ENCODE assay signal across 1 cellular context in the genomic region with DNA sequence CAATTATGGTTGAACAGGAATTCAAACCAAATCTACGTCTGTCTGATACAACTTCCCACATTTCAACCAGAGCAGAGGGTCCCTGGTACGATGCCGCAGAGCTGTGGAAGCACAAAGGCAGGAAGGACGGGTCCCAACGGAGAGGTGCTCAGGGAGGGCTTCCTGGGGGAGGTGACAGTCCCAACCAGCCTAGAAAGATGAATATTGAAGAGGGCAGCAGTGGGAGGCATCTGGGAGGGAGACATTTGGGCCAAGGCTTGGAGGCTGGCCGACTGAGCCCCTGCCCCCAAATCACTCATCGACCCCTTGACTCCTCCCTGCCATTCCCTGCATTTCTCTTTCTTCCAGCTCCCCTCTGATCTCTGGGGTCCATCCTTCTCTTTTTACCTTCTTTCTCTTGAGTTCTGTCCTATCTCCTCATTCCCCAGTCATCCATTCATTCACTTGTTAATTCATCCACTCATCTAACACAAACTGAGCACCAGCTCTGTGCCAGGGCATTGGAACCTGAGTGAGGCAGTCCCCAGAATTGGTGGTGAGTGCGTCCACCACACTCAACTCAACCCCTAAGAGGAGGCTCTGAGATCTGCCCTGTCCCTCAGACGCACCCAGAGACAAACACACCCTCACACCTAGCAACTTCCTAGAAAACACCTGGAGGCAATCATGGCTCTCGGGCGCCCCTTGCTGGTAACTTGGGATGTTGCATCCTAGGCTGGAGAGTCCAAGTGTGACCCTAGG.
TF ChIP-seq lines count a peak whose summit lies in the region.

No MANE protein-coding gene starts in this region.

TF ChIP-seq in K562, 482 proteins besides CTCF, POLR2A, EP300 and RAD21 (continued from another document and continues in another):
- TF ChIP-seq, protein P1, sequence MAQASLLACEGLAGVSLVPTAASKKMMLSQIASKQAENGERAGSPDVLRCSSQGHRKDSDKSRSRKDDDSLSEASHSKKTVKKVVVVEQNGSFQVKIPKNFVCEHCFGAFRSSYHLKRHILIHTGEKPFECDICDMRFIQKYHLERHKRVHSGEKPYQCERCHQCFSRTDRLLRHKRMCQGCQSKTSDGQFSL (CRISPR knock-in tag; IDR thresholded peaks at IDR 0.05): no peak
- TF ChIP-seq, protein P1 (tag; IDR thresholded peaks at IDR 0.05): no peak
- no peak for TF ChIP-seq HDAC8 (tag; IDR thresholded peaks at IDR 0.05)
- TF ChIP-seq MCM2 (IDR thresholded peaks at IDR 0.05; ENCODE audit: low read depth): no peak
- TF ChIP-seq TOE1 (IDR thresholded peaks at IDR 0.05; ENCODE audit: borderline replicate concordance): no peak
- no peak for TF ChIP-seq TOE1 (CRISPR knock-in tag; IDR thresholded peaks at IDR 0.05; ENCODE audit: borderline replicate concordance, low read depth)
- peak; percentile 73 for TF ChIP-seq L3MBTL2 (IDR thresholded peaks at IDR 0.05)
- no peak for TF ChIP-seq RBM34 (IDR thresholded peaks at IDR 0.05; ENCODE audit: borderline replicate concordance, insufficient read depth, low read length)
- TF ChIP-seq CHD4 (IDR thresholded peaks at IDR 0.05; ENCODE audit: insufficient read depth, insufficient replicate concordance, low read depth, low read length, poor library complexity, severe bottlenecking): no peak
- TF ChIP-seq, protein P2, sequence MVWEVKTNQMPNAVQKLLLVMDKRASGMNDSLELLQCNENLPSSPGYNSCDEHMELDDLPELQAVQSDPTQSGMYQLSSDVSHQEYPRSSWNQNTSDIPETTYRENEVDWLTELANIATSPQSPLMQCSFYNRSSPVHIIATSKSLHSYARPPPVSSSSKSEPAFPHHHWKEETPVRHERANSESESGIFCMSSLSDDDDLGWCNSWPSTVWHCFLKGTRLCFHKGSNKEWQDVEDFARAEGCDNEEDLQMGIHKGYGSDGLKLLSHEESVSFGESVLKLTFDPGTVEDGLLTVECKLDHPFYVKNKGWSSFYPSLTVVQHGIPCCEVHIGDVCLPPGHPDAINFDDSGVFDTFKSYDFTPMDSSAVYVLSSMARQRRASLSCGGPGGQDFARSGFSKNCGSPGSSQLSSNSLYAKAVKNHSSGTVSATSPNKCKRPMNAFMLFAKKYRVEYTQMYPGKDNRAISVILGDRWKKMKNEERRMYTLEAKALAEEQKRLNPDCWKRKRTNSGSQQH (CRISPR knock-in tag; IDR thresholded peaks at IDR 0.05): no peak
- TF ChIP-seq, protein P3, sequence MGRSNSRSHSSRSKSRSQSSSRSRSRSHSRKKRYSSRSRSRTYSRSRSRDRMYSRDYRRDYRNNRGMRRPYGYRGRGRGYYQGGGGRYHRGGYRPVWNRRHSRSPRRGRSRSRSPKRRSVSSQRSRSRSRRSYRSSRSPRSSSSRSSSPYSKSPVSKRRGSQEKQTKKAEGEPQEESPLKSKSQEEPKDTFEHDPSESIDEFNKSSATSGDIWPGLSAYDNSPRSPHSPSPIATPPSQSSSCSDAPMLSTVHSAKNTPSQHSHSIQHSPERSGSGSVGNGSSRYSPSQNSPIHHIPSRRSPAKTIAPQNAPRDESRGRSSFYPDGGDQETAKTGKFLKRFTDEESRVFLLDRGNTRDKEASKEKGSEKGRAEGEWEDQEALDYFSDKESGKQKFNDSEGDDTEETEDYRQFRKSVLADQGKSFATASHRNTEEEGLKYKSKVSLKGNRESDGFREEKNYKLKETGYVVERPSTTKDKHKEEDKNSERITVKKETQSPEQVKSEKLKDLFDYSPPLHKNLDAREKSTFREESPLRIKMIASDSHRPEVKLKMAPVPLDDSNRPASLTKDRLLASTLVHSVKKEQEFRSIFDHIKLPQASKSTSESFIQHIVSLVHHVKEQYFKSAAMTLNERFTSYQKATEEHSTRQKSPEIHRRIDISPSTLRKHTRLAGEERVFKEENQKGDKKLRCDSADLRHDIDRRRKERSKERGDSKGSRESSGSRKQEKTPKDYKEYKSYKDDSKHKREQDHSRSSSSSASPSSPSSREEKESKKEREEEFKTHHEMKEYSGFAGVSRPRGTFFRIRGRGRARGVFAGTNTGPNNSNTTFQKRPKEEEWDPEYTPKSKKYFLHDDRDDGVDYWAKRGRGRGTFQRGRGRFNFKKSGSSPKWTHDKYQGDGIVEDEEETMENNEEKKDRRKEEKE (IDR thresholded peaks at IDR 0.05; ENCODE audit: borderline replicate concordance in 1 of 2, control insufficient read depth in 1 of 2, low read depth in 2 of 2, low read length in 1 of 2): no peak
- TF ChIP-seq TCFL5 (CRISPR knock-in tag; conservative IDR thresholded peaks at IDR 0.05): no peak
- 0 out of 2 replicates have a peak, but pooled peaks have one; percentile 46 for TF ChIP-seq ZNF197 (CRISPR knock-in tag; IDR thresholded peaks at IDR 0.05; ENCODE audit: low read depth)
- TF ChIP-seq, protein P4, sequence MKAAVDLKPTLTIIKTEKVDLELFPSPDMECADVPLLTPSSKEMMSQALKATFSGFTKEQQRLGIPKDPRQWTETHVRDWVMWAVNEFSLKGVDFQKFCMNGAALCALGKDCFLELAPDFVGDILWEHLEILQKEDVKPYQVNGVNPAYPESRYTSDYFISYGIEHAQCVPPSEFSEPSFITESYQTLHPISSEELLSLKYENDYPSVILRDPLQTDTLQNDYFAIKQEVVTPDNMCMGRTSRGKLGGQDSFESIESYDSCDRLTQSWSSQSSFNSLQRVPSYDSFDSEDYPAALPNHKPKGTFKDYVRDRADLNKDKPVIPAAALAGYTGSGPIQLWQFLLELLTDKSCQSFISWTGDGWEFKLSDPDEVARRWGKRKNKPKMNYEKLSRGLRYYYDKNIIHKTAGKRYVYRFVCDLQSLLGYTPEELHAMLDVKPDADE (conservative IDR thresholded peaks at IDR 0.05; ENCODE audit: control insufficient read depth, low read depth, low read length): no peak
- TF ChIP-seq, protein P5, sequence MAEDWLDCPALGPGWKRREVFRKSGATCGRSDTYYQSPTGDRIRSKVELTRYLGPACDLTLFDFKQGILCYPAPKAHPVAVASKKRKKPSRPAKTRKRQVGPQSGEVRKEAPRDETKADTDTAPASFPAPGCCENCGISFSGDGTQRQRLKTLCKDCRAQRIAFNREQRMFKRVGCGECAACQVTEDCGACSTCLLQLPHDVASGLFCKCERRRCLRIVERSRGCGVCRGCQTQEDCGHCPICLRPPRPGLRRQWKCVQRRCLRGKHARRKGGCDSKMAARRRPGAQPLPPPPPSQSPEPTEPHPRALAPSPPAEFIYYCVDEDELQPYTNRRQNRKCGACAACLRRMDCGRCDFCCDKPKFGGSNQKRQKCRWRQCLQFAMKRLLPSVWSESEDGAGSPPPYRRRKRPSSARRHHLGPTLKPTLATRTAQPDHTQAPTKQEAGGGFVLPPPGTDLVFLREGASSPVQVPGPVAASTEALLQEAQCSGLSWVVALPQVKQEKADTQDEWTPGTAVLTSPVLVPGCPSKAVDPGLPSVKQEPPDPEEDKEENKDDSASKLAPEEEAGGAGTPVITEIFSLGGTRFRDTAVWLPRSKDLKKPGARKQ (CRISPR knock-in tag; IDR thresholded peaks at IDR 0.05): no peak
- no peak for TF ChIP-seq SUPT5H (IDR thresholded peaks at IDR 0.05)
- TF ChIP-seq TAL1 (IDR thresholded peaks at IDR 0.05): no peak
- no peak for TF ChIP-seq SAFB (IDR thresholded peaks at IDR 0.05; ENCODE audit: borderline replicate concordance, low read depth, low read length)
- TF ChIP-seq MCM5 (IDR thresholded peaks at IDR 0.05; ENCODE audit: low read depth): no peak
- TF ChIP-seq PRMT5 (CRISPR knock-in tag; IDR thresholded peaks at IDR 0.05): no peak
- TF ChIP-seq SRSF9 (IDR thresholded peaks at IDR 0.05; ENCODE audit: borderline replicate concordance, low read depth, low read length): no peak
- TF ChIP-seq RBBP5 (IDR thresholded peaks at IDR 0.05; ENCODE audit: borderline replicate concordance, insufficient read depth, low read length, poor library complexity, severe bottlenecking): no peak
- peak; percentile 39; the same call in 1 of the 2 replicates for TF ChIP-seq DNMT1 (IDR thresholded peaks at IDR 0.05)
- TF ChIP-seq ZNF583 (CRISPR knock-in tag; IDR thresholded peaks at IDR 0.05): no peak
- peak; percentile 46; the same call in 1 of the 2 replicates for TF ChIP-seq STAT5A (IDR thresholded peaks at IDR 0.05; ENCODE audit: borderline replicate concordance, low read length)
- TF ChIP-seq, protein P6, sequence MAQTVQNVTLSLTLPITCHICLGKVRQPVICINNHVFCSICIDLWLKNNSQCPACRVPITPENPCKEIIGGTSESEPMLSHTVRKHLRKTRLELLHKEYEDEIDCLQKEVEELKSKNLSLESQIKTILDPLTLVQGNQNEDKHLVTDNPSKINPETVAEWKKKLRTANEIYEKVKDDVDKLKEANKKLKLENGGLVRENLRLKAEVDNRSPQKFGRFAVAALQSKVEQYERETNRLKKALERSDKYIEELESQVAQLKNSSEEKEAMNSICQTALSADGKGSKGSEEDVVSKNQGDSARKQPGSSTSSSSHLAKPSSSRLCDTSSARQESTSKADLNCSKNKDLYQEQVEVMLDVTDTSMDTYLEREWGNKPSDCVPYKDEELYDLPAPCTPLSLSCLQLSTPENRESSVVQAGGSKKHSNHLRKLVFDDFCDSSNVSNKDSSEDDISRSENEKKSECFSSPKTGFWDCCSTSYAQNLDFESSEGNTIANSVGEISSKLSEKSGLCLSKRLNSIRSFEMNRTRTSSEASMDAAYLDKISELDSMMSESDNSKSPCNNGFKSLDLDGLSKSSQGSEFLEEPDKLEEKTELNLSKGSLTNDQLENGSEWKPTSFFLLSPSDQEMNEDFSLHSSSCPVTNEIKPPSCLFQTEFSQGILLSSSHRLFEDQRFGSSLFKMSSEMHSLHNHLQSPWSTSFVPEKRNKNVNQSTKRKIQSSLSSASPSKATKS (CRISPR knock-in tag; IDR thresholded peaks at IDR 0.05): no peak
- TF ChIP-seq, protein P7, sequence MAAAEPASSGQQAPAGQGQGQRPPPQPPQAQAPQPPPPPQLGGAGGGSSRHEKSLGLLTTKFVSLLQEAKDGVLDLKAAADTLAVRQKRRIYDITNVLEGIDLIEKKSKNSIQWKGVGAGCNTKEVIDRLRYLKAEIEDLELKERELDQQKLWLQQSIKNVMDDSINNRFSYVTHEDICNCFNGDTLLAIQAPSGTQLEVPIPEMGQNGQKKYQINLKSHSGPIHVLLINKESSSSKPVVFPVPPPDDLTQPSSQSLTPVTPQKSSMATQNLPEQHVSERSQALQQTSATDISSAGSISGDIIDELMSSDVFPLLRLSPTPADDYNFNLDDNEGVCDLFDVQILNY (CRISPR knock-in tag; IDR thresholded peaks at IDR 0.05): no peak
- no peak for TF ChIP-seq HNRNPH1 (optimal IDR thresholded peaks at IDR 0.05; ENCODE audit: low read depth, low read length)
- TF ChIP-seq, protein P8, sequence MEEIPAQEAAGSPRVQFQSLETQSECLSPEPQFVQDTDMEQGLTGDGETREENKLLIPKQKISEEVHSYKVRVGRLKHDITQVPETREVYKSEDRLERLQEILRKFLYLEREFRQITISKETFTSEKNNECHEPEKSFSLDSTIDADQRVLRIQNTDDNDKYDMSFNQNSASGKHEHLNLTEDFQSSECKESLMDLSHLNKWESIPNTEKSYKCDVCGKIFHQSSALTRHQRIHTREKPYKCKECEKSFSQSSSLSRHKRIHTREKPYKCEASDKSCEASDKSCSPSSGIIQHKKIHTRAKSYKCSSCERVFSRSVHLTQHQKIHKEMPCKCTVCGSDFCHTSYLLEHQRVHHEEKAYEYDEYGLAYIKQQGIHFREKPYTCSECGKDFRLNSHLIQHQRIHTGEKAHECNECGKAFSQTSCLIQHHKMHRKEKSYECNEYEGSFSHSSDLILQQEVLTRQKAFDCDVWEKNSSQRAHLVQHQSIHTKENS (CRISPR knock-in tag; IDR thresholded peaks at IDR 0.05): no peak
- TF ChIP-seq ZNF445 (CRISPR knock-in tag; IDR thresholded peaks at IDR 0.05; ENCODE audit: low read depth): no peak
- TF ChIP-seq HCFC1 (IDR thresholded peaks at IDR 0.05; ENCODE audit: low read depth, low read length): peak; percentile 34; the same call in 1 of the 2 replicates
- no peak for TF ChIP-seq FOSL1 (tag; conservative IDR thresholded peaks at IDR 0.05)
- TF ChIP-seq ZNF184 (CRISPR knock-in tag; IDR thresholded peaks at IDR 0.05): no peak
- TF ChIP-seq KAT2B (IDR thresholded peaks at IDR 0.05; ENCODE audit: low read depth, low read length): no peak
- no peak for TF ChIP-seq RFX7 (CRISPR knock-in tag; IDR thresholded peaks at IDR 0.05)
- TF ChIP-seq ELF4 (CRISPR knock-in tag; IDR thresholded peaks at IDR 0.05): no peak
- TF ChIP-seq DPF2 (IDR thresholded peaks at IDR 0.05): peak; percentile 29; the same call in 1 of the 2 replicates
- no peak for TF ChIP-seq COPS2 (conservative IDR thresholded peaks at IDR 0.05)
- TF ChIP-seq DDX20 (tag; IDR thresholded peaks at IDR 0.05; ENCODE audit: low read depth): no peak
- TF ChIP-seq MYBL2 (IDR thresholded peaks at IDR 0.05; ENCODE audit: low read depth): no peak
- TF ChIP-seq MYBL2 (CRISPR knock-in tag; IDR thresholded peaks at IDR 0.05; ENCODE audit: borderline replicate concordance): no peak
- no peak for TF ChIP-seq TAF9B (IDR thresholded peaks at IDR 0.05; ENCODE audit: partially characterized antibody)
- TF ChIP-seq EP400 (IDR thresholded peaks at IDR 0.05): no peak
- TF ChIP-seq ZKSCAN8 (CRISPR knock-in tag; IDR thresholded peaks at IDR 0.05): no peak
- TF ChIP-seq, protein P9, sequence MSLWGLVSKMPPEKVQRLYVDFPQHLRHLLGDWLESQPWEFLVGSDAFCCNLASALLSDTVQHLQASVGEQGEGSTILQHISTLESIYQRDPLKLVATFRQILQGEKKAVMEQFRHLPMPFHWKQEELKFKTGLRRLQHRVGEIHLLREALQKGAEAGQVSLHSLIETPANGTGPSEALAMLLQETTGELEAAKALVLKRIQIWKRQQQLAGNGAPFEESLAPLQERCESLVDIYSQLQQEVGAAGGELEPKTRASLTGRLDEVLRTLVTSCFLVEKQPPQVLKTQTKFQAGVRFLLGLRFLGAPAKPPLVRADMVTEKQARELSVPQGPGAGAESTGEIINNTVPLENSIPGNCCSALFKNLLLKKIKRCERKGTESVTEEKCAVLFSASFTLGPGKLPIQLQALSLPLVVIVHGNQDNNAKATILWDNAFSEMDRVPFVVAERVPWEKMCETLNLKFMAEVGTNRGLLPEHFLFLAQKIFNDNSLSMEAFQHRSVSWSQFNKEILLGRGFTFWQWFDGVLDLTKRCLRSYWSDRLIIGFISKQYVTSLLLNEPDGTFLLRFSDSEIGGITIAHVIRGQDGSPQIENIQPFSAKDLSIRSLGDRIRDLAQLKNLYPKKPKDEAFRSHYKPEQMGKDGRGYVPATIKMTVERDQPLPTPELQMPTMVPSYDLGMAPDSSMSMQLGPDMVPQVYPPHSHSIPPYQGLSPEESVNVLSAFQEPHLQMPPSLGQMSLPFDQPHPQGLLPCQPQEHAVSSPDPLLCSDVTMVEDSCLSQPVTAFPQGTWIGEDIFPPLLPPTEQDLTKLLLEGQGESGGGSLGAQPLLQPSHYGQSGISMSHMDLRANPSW (CRISPR knock-in tag; IDR thresholded peaks at IDR 0.05): no peak
- peak; percentile 86 for TF ChIP-seq LARP7 (IDR thresholded peaks at IDR 0.05)
- TF ChIP-seq C11orf30 (IDR thresholded peaks at IDR 0.05; ENCODE audit: low read depth): no peak
- TF ChIP-seq RB1 (IDR thresholded peaks at IDR 0.05; ENCODE audit: low read depth): peak; percentile 52
- TF ChIP-seq WHSC1 (IDR thresholded peaks at IDR 0.05; ENCODE audit: low read length): no peak
- peak; percentile 68 for TF ChIP-seq JUND (IDR thresholded peaks at IDR 0.05; ENCODE audit: borderline replicate concordance, low read depth, low read length)
- TF ChIP-seq JUND (tag; IDR thresholded peaks at IDR 0.05; ENCODE audit: borderline replicate concordance, low read depth, low read length): peak; percentile 27; the same call in 1 of the 3 replicates
- TF ChIP-seq MAFF (IDR thresholded peaks at IDR 0.05; ENCODE audit: low read length): no peak
- TF ChIP-seq ZC3H4 (CRISPR knock-in tag; IDR thresholded peaks at IDR 0.05; ENCODE audit: borderline replicate concordance): no peak
- TF ChIP-seq ZBED1 (IDR thresholded peaks at IDR 0.05): no peak
- no peak for TF ChIP-seq TRIM24 (IDR thresholded peaks at IDR 0.05)
